Comparison of ENCODE assay signal across 21 cellular contexts in the genomic region with DNA sequence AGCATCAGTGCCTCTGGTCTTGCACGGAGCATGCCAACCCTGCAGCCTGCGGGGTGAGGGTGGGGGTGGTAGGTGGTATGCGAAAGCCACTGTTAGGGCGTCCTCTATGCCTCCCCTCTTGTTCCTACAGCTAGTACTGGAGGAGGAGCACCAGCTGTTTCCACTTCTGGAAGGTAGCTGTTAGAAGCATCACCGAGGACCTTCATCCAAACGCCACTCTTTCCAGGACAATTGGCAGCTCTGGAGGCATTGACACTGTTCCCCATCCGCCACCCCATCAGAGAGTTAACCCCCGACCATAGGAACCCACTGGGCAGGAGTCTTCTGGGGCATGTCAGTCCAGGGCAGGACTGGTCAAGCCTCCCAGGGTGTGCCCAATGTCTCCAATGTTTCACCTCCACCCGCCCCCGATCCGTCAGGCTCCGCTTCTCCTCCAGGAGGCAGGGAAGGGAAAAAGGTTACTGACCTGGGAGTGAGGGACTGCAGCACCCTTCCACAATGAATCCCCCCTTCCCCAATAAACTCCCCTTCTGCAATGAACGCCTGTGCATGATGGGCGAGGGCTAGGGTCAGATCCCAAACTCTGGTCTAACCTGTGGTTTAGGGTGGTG. TPM values are rescaled to one million over a fixed set of nuclear protein-coding genes. Genes with fewer than 3 reads are reported as not detected.
A peak's percentile ranks its signal among the peaks of the same experiment; 100 is the strongest.
DNase-seq lines count a peak whose midpoint lies in the region; ATAC-seq and TF ChIP-seq lines count a peak whose summit lies in the region.
"Had no signal": no experiment of that assay in that cellular context is flagged by ENCODE, and none has a peak within 500 bp of the region (broad histone marks: within the 10 kb centered on the region; RNA-seq: fewer than 3 reads in every experiment).

No MANE protein-coding gene starts in this region.

- H3K36me3 ChIP-seq in SK-N-SH (replicated peaks in 1 of 2; ENCODE audit: control insufficient read depth in 1 of 2, insufficient read depth in 2 of 2, low read length in 1 of 2) (no peaks in the 10 kb centered on the region), OCI-LY1 (ENCODE audit: insufficient read depth, low read length) (no peaks in the 10 kb centered on the region), smooth muscle cell (ENCODE audit: low read depth) (no peaks in the 10 kb centered on the region)
- H3K36me3 ChIP-seq: heart left ventricle, right atrium auricular region had no signal

- H3K9me3 ChIP-seq in SK-N-SH (no peaks in the 10 kb centered on the region), OCI-LY1 (ENCODE audit: low read length) (no peaks in the 10 kb centered on the region), smooth muscle cell (replicated peaks; ENCODE audit: low read depth) (no peaks in the 10 kb centered on the region)
- H3K9me3 ChIP-seq: heart left ventricle, right atrium auricular region had no signal

- TF ChIP-seq RAD21 in SK-N-SH (IDR thresholded peaks at IDR 0.05; ENCODE audit: low read length): no peak

- H3K4me3 ChIP-seq in SK-N-SH (ENCODE audit: low read depth in 2 of 2, low read length in 1 of 2) (no peak overlapping the region; a peak in 1 of 4 replicates), OCI-LY1 (ENCODE audit: low read depth, low read length, poor library complexity, severe bottlenecking) (peak overlapping the region; percentile 54), smooth muscle cell (no peak overlapping the region)

- peaks cover 55% of the 10 kb centered on the region for H3K27me3 Mint-ChIP-seq in glutamatergic neuron (ENCODE audit: unreplicated experiment)

- ATAC-seq in SK-N-SH treated with all-trans-retinoic acid at 6 μM for 48 hours (no peak), esophagus mucosa (no peak), HG03139 (IDR thresholded peaks at IDR 0.05; ENCODE audit: unreplicated experiment) (no peak), HG02763 (IDR thresholded peaks at IDR 0.05; ENCODE audit: unreplicated experiment) (no peak)
- ATAC-seq: heart left ventricle had no signal

- H3K9me2 ChIP-seq in SK-N-SH: no peaks in the 10 kb centered on the region
- H3K9me2 ChIP-seq in OCI-LY1 (ENCODE audit: low read depth, low read length): no peaks in the 10 kb centered on the region

- H3K4me1 ChIP-seq in SK-N-SH (ENCODE audit: control insufficient read depth in 1 of 2, insufficient read depth in 2 of 2, low read depth in 1 of 2, low read length in 1 of 2) (peaks cover 0 to 22% of the 10 kb centered on the region in 2 experiments; a peak in 1 of 4 replicates), OCI-LY1 (ENCODE audit: insufficient read depth, low read length, severe bottlenecking) (peaks cover 14% of the 10 kb centered on the region), smooth muscle cell (ENCODE audit: low read depth) (peaks cover 8% of the 10 kb centered on the region)

- H3K27ac ChIP-seq in SK-N-SH (ENCODE audit: low read depth in 2 of 2, low read length in 1 of 2) (no peak overlapping the region), OCI-LY1 (ENCODE audit: low read depth, low read length, poor library complexity, severe bottlenecking) (no peak overlapping the region), smooth muscle cell (ENCODE audit: low read depth) (no peak overlapping the region)
- H3K27ac ChIP-seq: heart left ventricle, right atrium auricular region had no signal

- H3K4me3 Mint-ChIP-seq in glutamatergic neuron (ENCODE audit: unreplicated experiment): peak overlapping the region; percentile 23
- H3K4me3 Mint-ChIP-seq: HFFc6 had no signal

- H3K79me2 ChIP-seq in SK-N-SH (ENCODE audit: insufficient read depth) (no peaks in the 10 kb centered on the region), OCI-LY1 (ENCODE audit: insufficient read depth, low read length) (no peaks in the 10 kb centered on the region), smooth muscle cell (ENCODE audit: low read depth) (no peaks in the 10 kb centered on the region)

- 30% methylated on average over 10 of the region's 14 CpGs for WGBS in SK-N-SH (ENCODE audit: low lambda C conversion rate)
- 25% methylated on average over 14 of the region's 14 CpGs for WGBS in smooth muscle cell (ENCODE audit: low lambda C conversion rate)

- POLR2A ChIA-PET in SK-N-SH (lab: Yijun Ruan, JAX): no interaction called here

- H3K27ac Mint-ChIP-seq in glutamatergic neuron (ENCODE audit: unreplicated experiment): no peak overlapping the region
- H3K27ac Mint-ChIP-seq: HFFc6 had no signal

- H2AFZ ChIP-seq in SK-N-SH (ENCODE audit: low read depth) (no peak overlapping the region), OCI-LY1 (ENCODE audit: low read length) (no peak overlapping the region), smooth muscle cell (ENCODE audit: low read depth) (no peak overlapping the region)

- H3K4me1 Mint-ChIP-seq in glutamatergic neuron (ENCODE audit: low read depth, unreplicated experiment): no peaks in the 10 kb centered on the region

- H3K4me2 ChIP-seq in SK-N-SH: peak overlapping the region; percentile 44; the same call in 1 of the 2 replicates
- peak overlapping the region; percentile 56; the same call in 1 of the 2 replicates for H3K4me2 ChIP-seq in OCI-LY1 (ENCODE audit: low read length)
- H3K4me2 ChIP-seq in smooth muscle cell: peak overlapping the region; percentile 81

- H3K36me3 Mint-ChIP-seq in glutamatergic neuron (ENCODE audit: unreplicated experiment): no peaks in the 10 kb centered on the region

- H4K20me1 ChIP-seq in SK-N-SH (ENCODE audit: insufficient read depth) (no peaks in the 10 kb centered on the region), OCI-LY1 (ENCODE audit: insufficient read depth, low read length) (no peaks in the 10 kb centered on the region), smooth muscle cell (ENCODE audit: low read depth) (no peaks in the 10 kb centered on the region)

- CTCF ChIA-PET in SK-N-SH (lab: Yijun Ruan, JAX): interaction anchor here (1.2 to 2.3 kb wide), 7 partner anchors 12 to 145 kb away, joined by 3 to 7 read pairs (median 5); no protein-coding TSS in a partner anchor

- DNase-seq in SK-N-SH (peak; percentile 42), glutamatergic neuron (no peak), smooth muscle cell (lab: John Stamatoyannopoulos, UW; ENCODE audit: unreplicated experiment) (no peak)
- DNase-seq: activated T-cell treated with anti-CD3 and anti-CD28 coated beads for 4 hours; GDM1; heart left ventricle; HFFc6; left colon; NCI-H2029; NCI-H774; stimulated activated CD4-positive, alpha-beta T cell treated with anti-CD3 and anti-CD28 coated beads, Interleukin-2, amount 100 ng/mL, for 24 hours had no signal

- TF ChIP-seq CTCF in SK-N-SH (IDR thresholded peaks at IDR 0.05) (no peak), OCI-LY1 (IDR thresholded peaks at IDR 0.05; ENCODE audit: low read length) (no peak), glutamatergic neuron (IDR thresholded peaks at IDR 0.05; ENCODE audit: partially characterized antibody, unreplicated experiment) (no peak), smooth muscle cell (IDR thresholded peaks at IDR 0.05; ENCODE audit: borderline replicate concordance, insufficient read depth, poor library complexity, severe bottlenecking) (no peak)

- no peak overlapping the region for H3K9ac ChIP-seq in SK-N-SH
- H3K9ac ChIP-seq in OCI-LY1 (ENCODE audit: low read length): no peak overlapping the region
- no peak overlapping the region for H3K9ac ChIP-seq in smooth muscle cell (ENCODE audit: low read depth)

- no peaks in the 10 kb centered on the region for H3F3A ChIP-seq in SK-N-SH (replicated peaks; ENCODE audit: insufficient read depth)
- no peaks in the 10 kb centered on the region for H3F3A ChIP-seq in OCI-LY1 (ENCODE audit: insufficient read depth, low read length)
- H3F3A ChIP-seq in smooth muscle cell (ENCODE audit: low read depth): no peaks in the 10 kb centered on the region

- peaks cover 10% of the 10 kb centered on the region for H3K9me3 Mint-ChIP-seq in glutamatergic neuron (ENCODE audit: unreplicated experiment)
- H3K9me3 Mint-ChIP-seq: HFFc6 had no signal

- H3K27me3 ChIP-seq in SK-N-SH (ENCODE audit: insufficient read depth) (peaks cover 57% of the 10 kb centered on the region), OCI-LY1 (ENCODE audit: insufficient read depth, low read length) (0 out of 2 replicates have a peak, but pooled peaks cover 3% of the 10 kb centered on the region), smooth muscle cell (ENCODE audit: low read depth) (peaks cover 87% of the 10 kb centered on the region)

- no peak for TF ChIP-seq EP300 in SK-N-SH (IDR thresholded peaks at IDR 0.05; ENCODE audit: borderline replicate concordance in 1 of 2, low read depth in 1 of 2, low read length in 1 of 2)

TF ChIP-seq in SK-N-SH treated with all-trans-retinoic acid at 6 μM for 48 hours, 23 proteins besides CTCF, POLR2A, EP300 and RAD21 (continues in another document):
- TF ChIP-seq ZFP3 (CRISPR knock-in tag; IDR thresholded peaks at IDR 0.05): no peak
- TF ChIP-seq ESRRG (CRISPR knock-in tag; IDR thresholded peaks at IDR 0.05): no peak
- TF ChIP-seq OSR1 (CRISPR knock-in tag; IDR thresholded peaks at IDR 0.05): no peak

RNA-seq across cellular contexts. Expression of a gene that starts 0.5 kb away (rescaled TPM):
- polyA plus RNA-seq in SK-N-SH (2012; rRNA removed) (0.02 TPM in 1 of 2 replicates, not detected in the other), smooth muscle cell (0.34 and 1.2 TPM in 2 replicates)
- under 0.01 and 0.01 TPM in 2 replicates for polyA plus RNA-seq in SK-N-SH (2012; cell fraction: cytosol; rRNA removed)
- polyA plus RNA-seq in SK-N-SH (2012; cell fraction: nucleus; rRNA removed): 0.02 TPM in 2 replicates
- total RNA-seq in glutamatergic neuron (ENCODE audit: unreplicated experiment) (not detected), smooth muscle cell (0.36 and 1.4 TPM in 2 replicates), esophagus mucosa (29.3 TPM)
- total RNA-seq: epithelial cell of proximal tubule; HFFc6; myocyte; RPMI7951; T-helper 2 cell treated with Interferon-gamma antibody and Interleukin-4, amounts not matched to agents 100 ng/mL and 5 ng/mL, for 36 hours had no signal

RNA-seq across cellular contexts. Expression of a gene that starts 0.6 kb away (rescaled TPM):
- polyA plus RNA-seq in SK-N-SH (2012; rRNA removed): not detected in 2 replicates
- not detected in 2 replicates for polyA plus RNA-seq in SK-N-SH (2012; cell fraction: cytosol; rRNA removed)
- not detected in 2 replicates for polyA plus RNA-seq in SK-N-SH (2012; cell fraction: nucleus; rRNA removed)
- not detected for total RNA-seq in glutamatergic neuron (ENCODE audit: unreplicated experiment)
- total RNA-seq in smooth muscle cell: not detected in 2 replicates
- polyA plus RNA-seq in smooth muscle cell: 0.24 TPM in 1 of 2 replicates, not detected in the other
- total RNA-seq in esophagus mucosa: 10.4 TPM
- total RNA-seq: epithelial cell of proximal tubule; heart left ventricle; HFFc6; myocyte; right atrium auricular region; RPMI7951; T-helper 2 cell treated with Interferon-gamma antibody and Interleukin-4, amounts not matched to agents 100 ng/mL and 5 ng/mL, for 36 hours had no signal

RNA-seq across cellular contexts. Expression of a gene that starts 16.2 kb away (rescaled TPM):
- polyA plus RNA-seq in SK-N-SH (2012; rRNA removed): 0.02 TPM in 1 of 2 replicates, not detected in the other
- polyA plus RNA-seq in SK-N-SH (2012; cell fraction: cytosol; rRNA removed): 0.01 and 0.09 TPM in 2 replicates
- polyA plus RNA-seq in SK-N-SH (2012; cell fraction: nucleus; rRNA removed): 0.44 and 1.2 TPM in 2 replicates
- not detected for total RNA-seq in glutamatergic neuron (ENCODE audit: unreplicated experiment)
- total RNA-seq in smooth muscle cell: 6.0 and 7.6 TPM in 2 replicates
- polyA plus RNA-seq in smooth muscle cell: 2.8 and 7.9 TPM in 2 replicates
- total RNA-seq in esophagus mucosa: 131 TPM
- total RNA-seq: myocyte; RPMI7951; T-helper 2 cell treated with Interferon-gamma antibody and Interleukin-4, amounts not matched to agents 100 ng/mL and 5 ng/mL, for 36 hours had no signal

RNA-seq across cellular contexts. Expression of a gene that starts 16.3 kb away (rescaled TPM):
- not detected in 2 replicates for polyA plus RNA-seq in SK-N-SH (2012; rRNA removed)
- under 0.01 and 0.01 TPM in 2 replicates for polyA plus RNA-seq in SK-N-SH (2012; cell fraction: cytosol; rRNA removed)
- polyA plus RNA-seq in SK-N-SH (2012; cell fraction: nucleus; rRNA removed): 0.01 and 0.04 TPM in 2 replicates
- not detected for total RNA-seq in glutamatergic neuron (ENCODE audit: unreplicated experiment)
- 3.5 and 4.4 TPM in 2 replicates for total RNA-seq in smooth muscle cell
- 5.8 and 13.8 TPM in 2 replicates for polyA plus RNA-seq in smooth muscle cell
- total RNA-seq in esophagus mucosa: 114 TPM
- total RNA-seq: myocyte; RPMI7951; T-helper 2 cell treated with Interferon-gamma antibody and Interleukin-4, amounts not matched to agents 100 ng/mL and 5 ng/mL, for 36 hours had no signal

Comparison
In these comparisons a context has a peak if more than half of its experiments do, and no peak if none do; other contexts are left out.
1. RNA of a gene that starts 0.5 kb away (total RNA-seq): 29.3 TPM in esophagus mucosa (single experiment); 0.36 to 1.4 TPM in smooth muscle cell and not detected in glutamatergic neuron (single experiment); every median in the first group is over 10 times any median in the second.
2. RNA of a gene that starts 0.6 kb away (total RNA-seq): 10.4 TPM in esophagus mucosa (single experiment); not detected in glutamatergic neuron (single experiment) and not detected in smooth muscle cell; every median in the first group is over 10 times any median in the second.
3. RNA of a gene that starts 16.2 kb away (total RNA-seq): 131 TPM in esophagus mucosa (single experiment); 6.0 to 7.6 TPM in smooth muscle cell and not detected in glutamatergic neuron (single experiment); every median in the first group is over 10 times any median in the second.
4. Peak in every context shown above with its lines, with median percentiles within 50 percentile points of each other: H3K4me2 ChIP-seq.